In genomic region chr7:142750321-142750938, GRCh38 we compare ENCODE assay signal across 29 cellular contexts. TPM values are rescaled to one million over a fixed set of nuclear protein-coding genes. Genes with fewer than 3 reads are reported as not detected.
"Had no signal": no experiment of that assay in that cellular context is flagged by ENCODE, and none has a peak within 500 bp of the region (broad histone marks: within the 10 kb centered on the region; RNA-seq: fewer than 3 reads in every experiment).

No MANE protein-coding gene starts in this region.

- H3K4me1 ChIP-seq: heart right ventricle, left ventricle myocardium inferior, lower lobe of right lung, spleen, tibial nerve, upper lobe of right lung had no signal

- FAIRE-seq: endothelial cell of umbilical vein, frontal cortex, islet of Langerhans had no signal

- DNase-seq: effector CD4-positive, alpha-beta T cell; endodermal cell; erythroblast; heart right ventricle; hypothalamus; left cardiac atrium; left ventricle myocardium inferior; lower lobe of right lung; mesenchymal stem cell; naive B cell; posterior cingulate gyrus; spleen; stimulated activated CD4-positive, alpha-beta T cell treated with anti-CD3 and anti-CD28 coated beads, Interleukin-15, amount 100 ng/mL, for 24 hours; stimulated activated CD4-positive, alpha-beta T cell treated with anti-CD3 and anti-CD28 coated beads, Interleukin-1b, Interleukin-23, amount 100 ng/mL, for 48 hours; stimulated activated CD4-positive, alpha-beta T cell treated with anti-CD3 and anti-CD28 coated beads, Interleukin-4, amount 100 ng/mL, for 24 hours; upper lobe of right lung had no signal

- ATAC-seq: heart right ventricle; left cardiac atrium; lower lobe of right lung; sciatic nerve; stimulated activated memory B cell treated with anti-CD40 and anti-IgM and Interleukin-4, amounts not matched to agents 10 μg/mL and 1 μg/mL and 100 μg/mL, for 72 hours; upper lobe of right lung had no signal

- H3K4me3 ChIP-seq: coronary artery, heart right ventricle, left ventricle myocardium inferior, lower lobe of right lung, spleen, tibial nerve, upper lobe of right lung had no signal

- H3K27ac ChIP-seq: coronary artery, heart right ventricle, left ventricle myocardium inferior, lower lobe of right lung, spleen, tibial nerve, upper lobe of right lung had no signal

- H3K36me3 ChIP-seq: heart right ventricle, left ventricle myocardium inferior, lower lobe of right lung, spleen, tibial nerve, upper lobe of right lung had no signal

- H3K27me3 ChIP-seq: heart right ventricle, spleen, tibial nerve, upper lobe of right lung had no signal

- H3K9me3 ChIP-seq: heart right ventricle, left ventricle myocardium inferior, lower lobe of right lung, spleen, tibial nerve, upper lobe of right lung had no signal

RNA-seq across cellular contexts. Expression of gene PRSS1, which starts 1.2 kb away (rescaled TPM):
- total RNA-seq: chondrocyte, dermis microvascular lymphatic vessel endothelial cell, endothelial cell of umbilical vein, frontal cortex, left cardiac atrium, left ventricle myocardium inferior, lower lobe of right lung, omental fat pad, pulmonary artery endothelial cell, skeletal muscle tissue, temporal lobe, upper lobe of right lung had no signal
- polyA plus RNA-seq: endothelial cell of umbilical vein had no signal

RNA-seq across cellular contexts. Expression of gene PRSS2, which starts 20.3 kb away (rescaled TPM):
- total RNA-seq: chondrocyte, dermis microvascular lymphatic vessel endothelial cell, endothelial cell of umbilical vein, frontal cortex, left cardiac atrium, left ventricle myocardium inferior, lower lobe of right lung, pulmonary artery endothelial cell, skeletal muscle tissue, temporal lobe, upper lobe of right lung had no signal
